1 cellular context compared by ENCODE assay signal in the genomic region with DNA sequence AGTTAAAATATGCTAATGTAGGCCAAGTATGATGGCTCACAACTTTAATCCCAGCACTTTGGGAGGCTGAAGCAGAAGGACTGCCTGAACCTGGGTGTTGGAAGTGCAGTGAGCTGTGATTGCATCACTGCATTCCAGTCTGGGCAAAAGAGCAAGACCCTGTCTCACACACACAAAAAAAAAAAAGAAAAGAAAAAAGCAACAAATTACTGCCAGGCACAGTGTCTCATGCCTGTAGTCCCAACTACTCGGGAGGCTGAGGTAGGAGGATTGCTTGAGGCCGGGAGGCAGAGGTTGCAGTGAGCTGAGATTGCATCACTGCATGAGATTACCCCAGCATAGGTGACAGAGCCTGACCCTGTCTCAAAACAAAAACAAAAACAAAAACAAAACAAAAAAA.
TF ChIP-seq lines count a peak whose summit lies in the region.

No MANE protein-coding gene starts in this region.

TF ChIP-seq in GM12878, 131 proteins besides CTCF, POLR2A, EP300 and RAD21 (continued from another document):
- TF ChIP-seq KAT2A (conservative IDR thresholded peaks at IDR 0.05; ENCODE audit: control insufficient read depth, low read depth, low read length) = no peak
- TF ChIP-seq, protein P1, sequence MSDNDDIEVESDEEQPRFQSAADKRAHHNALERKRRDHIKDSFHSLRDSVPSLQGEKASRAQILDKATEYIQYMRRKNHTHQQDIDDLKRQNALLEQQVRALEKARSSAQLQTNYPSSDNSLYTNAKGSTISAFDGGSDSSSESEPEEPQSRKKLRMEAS (IDR thresholded peaks at IDR 0.05; ENCODE audit: low read depth, low read length) = no peak
